In genomic region chr15:97140216-97140615, GRCh38 we compare ENCODE assay signal across 1 cellular context.
A peak's percentile ranks its signal among the peaks of the same experiment; 100 is the strongest.
TF ChIP-seq lines count a peak whose summit lies in the region.

No MANE protein-coding gene starts in this region.

TF ChIP-seq in GM12878, 131 proteins besides CTCF, POLR2A, EP300 and RAD21 (continued from another document):
- no peak for TF ChIP-seq IRF3 (IDR thresholded peaks at IDR 0.05)
- no peak for TF ChIP-seq NFYA (IDR thresholded peaks at IDR 0.05; ENCODE audit: borderline replicate concordance, low read depth, low read length)
- TF ChIP-seq HSF1 (IDR thresholded peaks at IDR 0.05; ENCODE audit: low read depth, low read length) = no peak
- peak; percentile 82 for TF ChIP-seq ATF7 (IDR thresholded peaks at IDR 0.05; ENCODE audit: low read depth)
- 0 out of 2 replicates have a peak, but pooled peaks have one; percentile 61 for TF ChIP-seq GATAD2B (conservative IDR thresholded peaks at IDR 0.05; ENCODE audit: low read depth)
- TF ChIP-seq CHD2 (IDR thresholded peaks at IDR 0.05; ENCODE audit: borderline replicate concordance, low read depth, low read length) = peak; percentile 39; the same call in 1 of the 2 replicates
- 0 out of 2 replicates have a peak, but pooled peaks have one; percentile 29 for TF ChIP-seq NBN (IDR thresholded peaks at IDR 0.05)
- TF ChIP-seq MTA2 (IDR thresholded peaks at IDR 0.05; ENCODE audit: low read depth) = peak; percentile 94
- no peak for TF ChIP-seq HDAC2 (IDR thresholded peaks at IDR 0.05)
- TF ChIP-seq SMAD1 (IDR thresholded peaks at IDR 0.05; ENCODE audit: low read depth, partially characterized antibody) = no peak
- no peak for TF ChIP-seq SUPT20H (IDR thresholded peaks at IDR 0.05; ENCODE audit: borderline replicate concordance, control insufficient read depth, low read depth, low read length)
- TF ChIP-seq MEF2B (IDR thresholded peaks at IDR 0.05; ENCODE audit: partially characterized antibody, poor library complexity, severe bottlenecking) = peak; percentile 89
- TF ChIP-seq, protein P1, sequence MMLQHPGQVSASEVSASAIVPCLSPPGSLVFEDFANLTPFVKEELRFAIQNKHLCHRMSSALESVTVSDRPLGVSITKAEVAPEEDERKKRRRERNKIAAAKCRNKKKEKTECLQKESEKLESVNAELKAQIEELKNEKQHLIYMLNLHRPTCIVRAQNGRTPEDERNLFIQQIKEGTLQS (IDR thresholded peaks at IDR 0.05; ENCODE audit: borderline replicate concordance, extremely low read depth, low read depth, low read length) = no peak
- no peak for TF ChIP-seq NRF1 (conservative IDR thresholded peaks at IDR 0.05; ENCODE audit: low read depth, low read length)
- TF ChIP-seq IKZF1 (conservative IDR thresholded peaks at IDR 0.05) = peak; percentile 67
- TF ChIP-seq RBBP5 (conservative IDR thresholded peaks at IDR 0.05) = no peak
- TF ChIP-seq NFXL1 (IDR thresholded peaks at IDR 0.05; ENCODE audit: borderline replicate concordance) = peak; percentile 79; the same call in 1 of the 2 replicates
- no peak for TF ChIP-seq TCF12 (IDR thresholded peaks at IDR 0.05; ENCODE audit: low read depth, low read length)
- peak; percentile 51; the same call in 1 of the 2 replicates for TF ChIP-seq RELB (IDR thresholded peaks at IDR 0.05; ENCODE audit: low read depth)
- TF ChIP-seq DPF2 (IDR thresholded peaks at IDR 0.05) = 0 out of 2 replicates have a peak, but pooled peaks have one; percentile 38
- TF ChIP-seq CHD1 (IDR thresholded peaks at IDR 0.05; ENCODE audit: low read depth, low read length) = no peak
- TF ChIP-seq TARDBP (IDR thresholded peaks at IDR 0.05; ENCODE audit: borderline replicate concordance) = no peak
- TF ChIP-seq BACH1 (IDR thresholded peaks at IDR 0.05; ENCODE audit: borderline replicate concordance) = peak; percentile 15; the same call in 1 of the 2 replicates
- peak; percentile 20 for TF ChIP-seq SKIL (IDR thresholded peaks at IDR 0.05; ENCODE audit: low read depth, poor library complexity, severe bottlenecking)
- TF ChIP-seq LARP7 (IDR thresholded peaks at IDR 0.05) = 0 out of 2 replicates have a peak, but pooled peaks have one; percentile 12
- TF ChIP-seq SMC3 (IDR thresholded peaks at IDR 0.05; ENCODE audit: borderline replicate concordance, low read length) = no peak
- TF ChIP-seq SIX5 (IDR thresholded peaks at IDR 0.05; ENCODE audit: low read depth, low read length, severe bottlenecking) = no peak
- TF ChIP-seq SREBF2 (IDR thresholded peaks at IDR 0.05; ENCODE audit: low read length) = no peak
- no peak for TF ChIP-seq EGR1 (IDR thresholded peaks at IDR 0.05; ENCODE audit: borderline replicate concordance in 1 of 2, low read depth in 2 of 2, low read length in 2 of 2)
- TF ChIP-seq RFX5 (IDR thresholded peaks at IDR 0.05; ENCODE audit: low read depth, low read length) = no peak
- peak; percentile 78 for TF ChIP-seq ZNF687 (IDR thresholded peaks at IDR 0.05)
- TF ChIP-seq MYB (IDR thresholded peaks at IDR 0.05; ENCODE audit: borderline replicate concordance, low read depth, low read length) = no peak
- no peak for TF ChIP-seq ASH2L (IDR thresholded peaks at IDR 0.05; ENCODE audit: borderline replicate concordance, low read depth)
- peak; percentile 60 to 86; a peak in 3 of 4 replicates for TF ChIP-seq BHLHE40 (IDR thresholded peaks at IDR 0.05; ENCODE audit: borderline replicate concordance in 1 of 2, low read depth in 2 of 2, low read length in 1 of 2)
- 0 out of 2 replicates have a peak, but pooled peaks have one; percentile 26 for TF ChIP-seq ZNF217 (IDR thresholded peaks at IDR 0.05)
